ENCODE assay signal across 24 cellular contexts in the genomic region with DNA sequence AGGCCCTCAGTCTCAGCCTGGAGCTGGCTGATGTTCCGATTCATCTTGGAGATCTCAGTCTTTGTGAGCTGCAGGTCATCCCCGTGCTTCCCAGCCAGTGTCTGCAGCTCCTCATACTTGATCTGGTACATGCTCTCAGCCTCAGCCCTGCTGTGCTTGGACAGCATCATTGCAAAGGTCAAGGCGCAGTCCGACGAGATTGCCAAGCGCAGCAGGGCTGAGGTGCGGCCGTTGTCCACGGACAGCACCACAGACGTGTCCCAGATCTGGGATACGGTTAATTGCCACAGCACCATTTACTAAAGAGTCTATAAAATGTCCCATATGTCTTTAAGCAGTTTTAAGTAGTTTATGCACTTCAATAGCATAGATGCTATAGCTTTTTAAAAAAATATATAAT.
A peak's percentile ranks its signal among the peaks of the same experiment; 100 is the strongest.
DNase-seq lines count a peak whose midpoint lies in the region; ATAC-seq, FAIRE-seq and TF ChIP-seq lines count a peak whose summit lies in the region.
"Had no signal": no experiment of that assay in that cellular context is flagged by ENCODE, and none has a peak within 500 bp of the region (broad histone marks: within the 10 kb centered on the region; RNA-seq: fewer than 3 reads in every experiment).

No MANE protein-coding gene starts in this region.

- H2BK5ac ChIP-seq in mesenchymal stem cell (ENCODE audit: low read depth, low read length, poor library complexity, severe bottlenecking) (no peak overlapping the region), neuronal stem cell (ENCODE audit: low read length) (no peak overlapping the region)

- no peak overlapping the region for H2BK120ac ChIP-seq in mesenchymal stem cell (ENCODE audit: low read depth, low read length)
- no peak overlapping the region for H2BK120ac ChIP-seq in neuronal stem cell (ENCODE audit: low read depth, low read length)

- H2AFZ ChIP-seq in HepG2 (ENCODE audit: low read length) (no peak overlapping the region), GM23338 (peak overlapping the region; percentile 63), mesenchymal stem cell (ENCODE audit: low read depth, low read length) (no peak overlapping the region), neuronal stem cell (ENCODE audit: low read length) (no peak overlapping the region)

- WGBS in HepG2 (ENCODE audit: low lambda C conversion rate): 87% methylated on average over 5 of the region's 11 CpGs
- 82% methylated on average over 9 of the region's 11 CpGs for WGBS in right lobe of liver (ENCODE audit: insufficient coverage, low coverage, low lambda C conversion rate, missing lambda C conversion rate)
- 98% methylated on average over 9 of the region's 11 CpGs for WGBS in mesenchymal stem cell
- no CpG with 5 or more reads among the region's 11 CpGs for WGBS in neuronal stem cell (ENCODE audit: extremely low coverage in 2 of 2, insufficient read length in 2 of 2, insufficient replicate concordance in 1 of 2), 2 donors

- ATAC-seq in HepG2 (peak; percentile 61), right lobe of liver (no peak), GM23338 (no peak), sciatic nerve (no peak)
- ATAC-seq: CD8-positive, alpha-beta T cell; GM12878 had no signal

- TF ChIP-seq EP300 in HepG2 (IDR thresholded peaks at IDR 0.05; ENCODE audit: low read depth in 2 of 2, low read length in 2 of 2) (no peak), HepG2 (CRISPR knock-in tag; IDR thresholded peaks at IDR 0.05; ENCODE audit: borderline replicate concordance) (no peak)

- H3K4me3 ChIP-seq in HepG2 (replicated peaks in 1 of 3; ENCODE audit: insufficient read depth in 1 of 3, low read depth in 2 of 3, low read length in 3 of 3): peak overlapping the region in 1 of 3 experiments; percentile 51; a peak in 1 of 6 replicates
- no peak overlapping the region for H3K4me3 ChIP-seq in right lobe of liver
- H3K4me3 ChIP-seq in GM23338: no peak overlapping the region
- H3K4me3 ChIP-seq in mesenchymal stem cell (ENCODE audit: insufficient read depth in 1 of 2, low read depth in 1 of 2, low read length in 2 of 2): no peak overlapping the region
- H3K4me3 ChIP-seq in neuronal stem cell (ENCODE audit: low read length in 2 of 2): peak overlapping the region in 1 of 2 donors; percentile 58
- H3K4me3 ChIP-seq: BLaER1, GM12878 had no signal

- H4K8ac ChIP-seq in mesenchymal stem cell (ENCODE audit: low read length): peak overlapping the region; percentile 60
- H4K8ac ChIP-seq in neuronal stem cell (ENCODE audit: low read depth, low read length): no peak overlapping the region

- no peak overlapping the region for H3K23ac ChIP-seq in mesenchymal stem cell (ENCODE audit: low read length in 2 of 2)
- no peak overlapping the region for H3K23ac ChIP-seq in neuronal stem cell (ENCODE audit: low read depth, low read length, poor library complexity)

- CTCF ChIA-PET in HepG2 (lab: Yijun Ruan, JAX; ENCODE audit: low intra/inter-chr PET ratio, low total read pairs): interaction anchor here (2.3 kb wide), 1 partner anchor 254 kb away, joined by 9 read pairs; no protein-coding TSS in a partner anchor

- no peak overlapping the region for H2AK5ac ChIP-seq in mesenchymal stem cell (ENCODE audit: low read length, severe bottlenecking)
- H2AK5ac ChIP-seq in neuronal stem cell (ENCODE audit: low read depth, low read length): no peak overlapping the region

- TF ChIP-seq CTCF in HepG2 (CRISPR knock-in tag; IDR thresholded peaks at IDR 0.05) (no peak), right lobe of liver (IDR thresholded peaks at IDR 0.05) (no peak), GM23338 (conservative IDR thresholded peaks at IDR 0.05; ENCODE audit: low read depth in 2 of 2) (no peak)

- no peaks in the 10 kb centered on the region for H3K9me3 Mint-ChIP-seq in GM23338

- H3K27ac Mint-ChIP-seq in GM23338: no peak overlapping the region
- H3K27ac Mint-ChIP-seq: CD4-positive, alpha-beta T cell; CD8-positive, alpha-beta T cell had no signal

- H4K20me1 ChIP-seq in HepG2 (ENCODE audit: insufficient read depth, low read length): no peaks in the 10 kb centered on the region
- no peaks in the 10 kb centered on the region for H4K20me1 ChIP-seq in GM23338 (replicated peaks; ENCODE audit: insufficient read depth)
- H4K20me1 ChIP-seq: BLaER1 had no signal

- H3K9ac ChIP-seq in HepG2 (ENCODE audit: insufficient read depth, low read depth, low read length) (no peak overlapping the region), mesenchymal stem cell (ENCODE audit: low read length) (no peak overlapping the region), neuronal stem cell (ENCODE audit: low read depth, low read length, poor library complexity) (no peak overlapping the region)
- H3K9ac ChIP-seq: BLaER1 had no signal

- H3K9me2 ChIP-seq in GM23338 (ENCODE audit: insufficient read depth): no peaks in the 10 kb centered on the region; the same call in 1 of the 2 replicates

- H3K4me2 ChIP-seq in HepG2 (ENCODE audit: low read depth, low read length) (peak overlapping the region; percentile 65), GM23338 (no peak overlapping the region), mesenchymal stem cell (ENCODE audit: low read length, poor library complexity, severe bottlenecking) (no peak overlapping the region), neuronal stem cell (ENCODE audit: insufficient read depth, low read length, poor library complexity, severe bottlenecking) (no peak overlapping the region)
- H3K4me2 ChIP-seq: BLaER1 had no signal

- no peak overlapping the region for H3K27ac ChIP-seq in HepG2 (ENCODE audit: extremely low read length, insufficient read depth, low read length)
- no peak overlapping the region for H3K27ac ChIP-seq in right lobe of liver
- no peak overlapping the region for H3K27ac ChIP-seq in GM23338 (ENCODE audit: low read depth)
- no peak overlapping the region for H3K27ac ChIP-seq in mesenchymal stem cell (ENCODE audit: low read length, poor library complexity, severe bottlenecking)
- H3K27ac ChIP-seq in neuronal stem cell (replicated peaks; ENCODE audit: low read length): no peak overlapping the region
- H3K27ac ChIP-seq: 22Rv1, BLaER1 had no signal

- H3K27me3 Mint-ChIP-seq in GM23338 (ENCODE audit: insufficient read depth, low read depth, poor library complexity): no peaks in the 10 kb centered on the region
- H3K27me3 Mint-ChIP-seq: CD4-positive, alpha-beta T cell had no signal

- FAIRE-seq in HepG2 (lab: Jason Lieb, UNC): no peak
- FAIRE-seq: D721Med, GM12878, GM12892, GM18507 had no signal

- H3K36me3 ChIP-seq in HepG2 (replicated peaks in 1 of 2; ENCODE audit: control insufficient read depth in 1 of 2, insufficient read depth in 2 of 2, low read length in 2 of 2) (no peaks in the 10 kb centered on the region), right lobe of liver (no peaks in the 10 kb centered on the region), GM23338 (ENCODE audit: insufficient read depth) (no peaks in the 10 kb centered on the region), mesenchymal stem cell (ENCODE audit: control insufficient read depth in 1 of 2, insufficient read depth in 2 of 2, low read depth in 1 of 2, low read length in 2 of 2) (no peaks in the 10 kb centered on the region), neuronal stem cell (replicated peaks in 1 of 2; ENCODE audit: control insufficient read depth in 2 of 2, insufficient read depth in 2 of 2, low read length in 2 of 2) (no peaks in the 10 kb centered on the region)
- H3K36me3 ChIP-seq: BE2C, BLaER1 had no signal

- no TSS peak for BruUV-seq in HepG2 (replicated peaks; lab: Mats Ljungman, UMichigan)

- intact Hi-C loops in HepG2 (cut with micrococcal nuclease; ENCODE audit: unreplicated experiment) (loop anchor here (1.0 to 10.0 kb wide), 3 partner anchors 254 to 608 kb away; no protein-coding TSS in a partner anchor), right lobe of liver (cut with DNase I) (no loop called here), sciatic nerve (cut with DNase I) (no loop called here)

- no peaks in the 10 kb centered on the region for H3K36me3 Mint-ChIP-seq in GM23338 (ENCODE audit: low read depth)
- H3K36me3 Mint-ChIP-seq: CD8-positive, alpha-beta T cell had no signal

- H3K4me3 Mint-ChIP-seq in GM23338: no peak overlapping the region
- H3K4me3 Mint-ChIP-seq: CD4-positive, alpha-beta T cell; CD8-positive, alpha-beta T cell had no signal

- TF ChIP-seq RAD21 in HepG2 (CRISPR knock-in tag; IDR thresholded peaks at IDR 0.05): no peak

- H3K4me1 ChIP-seq in HepG2 (ENCODE audit: insufficient read depth, low read length) (no peaks in the 10 kb centered on the region), right lobe of liver (no peaks in the 10 kb centered on the region), GM23338 (ENCODE audit: insufficient read depth) (no peaks in the 10 kb centered on the region), mesenchymal stem cell (ENCODE audit: control insufficient read depth, insufficient read depth, low read depth, low read length) (no peaks in the 10 kb centered on the region), neuronal stem cell (ENCODE audit: control insufficient read depth in 2 of 2, insufficient read depth in 1 of 2, low read depth in 1 of 2, low read length in 2 of 2) (no peaks in the 10 kb centered on the region)
- H3K4me1 ChIP-seq: BE2C, BLaER1, Caco-2 had no signal

- POLR2A ChIA-PET in HepG2 (lab: Yijun Ruan, JAX): interaction anchor here (1.2 kb wide), 1 partner anchor 239 kb away, joined by 7 read pairs; no protein-coding TSS in a partner anchor

- TF ChIP-seq POLR2A in HepG2 (IDR thresholded peaks at IDR 0.05; ENCODE audit: insufficient read depth in 1 of 2, low read depth in 2 of 2, low read length in 2 of 2): no peak
- TF ChIP-seq POLR2A in right lobe of liver (IDR thresholded peaks at IDR 0.05): no peak

- H2BK12ac ChIP-seq in mesenchymal stem cell (ENCODE audit: low read length in 2 of 2): no peak overlapping the region
- H2BK12ac ChIP-seq in neuronal stem cell (ENCODE audit: low read length): no peak overlapping the region

- H3K27me3 ChIP-seq in HepG2 (ENCODE audit: control insufficient read depth in 1 of 2, insufficient read depth in 2 of 2, low read length in 2 of 2) (no peaks in the 10 kb centered on the region), right lobe of liver (no peaks in the 10 kb centered on the region), GM23338 (ENCODE audit: insufficient read depth) (no peaks in the 10 kb centered on the region), mesenchymal stem cell (ENCODE audit: control insufficient read depth in 1 of 2, insufficient read depth in 1 of 2, low read length in 2 of 2) (no peaks in the 10 kb centered on the region), neuronal stem cell (ENCODE audit: control insufficient read depth in 3 of 3, insufficient read depth in 3 of 3, low read depth in 1 of 3, low read length in 3 of 3) (no peaks in the 10 kb centered on the region)
- H3K27me3 ChIP-seq: BE2C, BLaER1 had no signal

- no peak overlapping the region for H3K18ac ChIP-seq in mesenchymal stem cell (ENCODE audit: low read depth in 1 of 2, low read length in 2 of 2)
- peak overlapping the region; percentile 76 for H3K18ac ChIP-seq in neuronal stem cell (ENCODE audit: low read length)

- no peak overlapping the region for H3K14ac ChIP-seq in mesenchymal stem cell (ENCODE audit: low read length in 2 of 2)
- H3K14ac ChIP-seq in neuronal stem cell (ENCODE audit: low read length): peak overlapping the region; percentile 97

- H3K4ac ChIP-seq in mesenchymal stem cell (ENCODE audit: low read depth in 1 of 2, low read length in 2 of 2) (no peak overlapping the region), neuronal stem cell (ENCODE audit: low read length) (no peak overlapping the region)

- H3F3A ChIP-seq in GM23338 (replicated peaks; ENCODE audit: low read depth): no peaks in the 10 kb centered on the region

- H3K79me2 ChIP-seq in HepG2 (ENCODE audit: insufficient read depth, low read length) (no peaks in the 10 kb centered on the region), GM23338 (replicated peaks; ENCODE audit: insufficient read depth) (no peaks in the 10 kb centered on the region)

- peaks cover 6% of the 10 kb centered on the region for H3K4me1 Mint-ChIP-seq in GM23338

- no peaks in the 10 kb centered on the region for H3K79me1 ChIP-seq in mesenchymal stem cell (replicated peaks; ENCODE audit: low read length, poor library complexity, severe bottlenecking)
- H3K79me1 ChIP-seq in neuronal stem cell (ENCODE audit: low read depth, low read length): no peaks in the 10 kb centered on the region

- in situ Hi-C loops in HepG2 (cut with HindIII; ENCODE audit: extremely low pct_ligation_motif_present, low pct_unique_long_range_greater_than_20kb): loop anchor here (10.0 kb wide), 1 partner anchor 243 kb away; no protein-coding TSS in a partner anchor

- DNase-seq in HepG2 (ENCODE audit: low spot score) (no peak), right lobe of liver (no peak), GM23338 (ENCODE audit: low spot score) (no peak), mesenchymal stem cell (no peak), neuronal stem cell (ENCODE audit: low spot score) (no peak), DMS153 treated with DMSO at 0.1 percent for 48 hours (lab: John Stamatoyannopoulos, UW; ENCODE audit: unreplicated experiment) (no peak), sciatic nerve (ENCODE audit: low spot score) (no peak)
- no peak for DNase-seq in stimulated activated CD4-positive, alpha-beta T cell treated with anti-CD3 and anti-CD28 coated beads, Interleukin-2, amount 100 ng/mL, for 48 hours
- DNase-seq: C1 segment of cervical spinal cord; Calu3; CD4-positive, alpha-beta T cell; CD8-positive, alpha-beta T cell; DMS79; DND-41; EL; GDM1 had no signal

- H3K9me3 ChIP-seq in HepG2 (ENCODE audit: low read length) (no peaks in the 10 kb centered on the region), right lobe of liver (no peaks in the 10 kb centered on the region), mesenchymal stem cell (ENCODE audit: control insufficient read depth, low read length) (no peaks in the 10 kb centered on the region), neuronal stem cell (replicated peaks in 1 of 2; ENCODE audit: control insufficient read depth in 2 of 2, insufficient read depth in 1 of 2, low read depth in 1 of 2, low read length in 2 of 2) (peaks cover 0 to 1% of the 10 kb centered on the region in 2 donors)
- H3K9me3 ChIP-seq: BE2C, BLaER1, Caco-2 had no signal

- H4K91ac ChIP-seq in mesenchymal stem cell (ENCODE audit: low read length) (peak overlapping the region; percentile 18), neuronal stem cell (ENCODE audit: low read depth, low read length, poor library complexity) (no peak overlapping the region)

- H2BK15ac ChIP-seq in mesenchymal stem cell (ENCODE audit: low read depth, poor library complexity, severe bottlenecking): no peak overlapping the region
- no peak overlapping the region for H2BK15ac ChIP-seq in neuronal stem cell (ENCODE audit: low read length)
